Comparison of ENCODE assay signal across 22 cellular contexts in the genomic region with DNA sequence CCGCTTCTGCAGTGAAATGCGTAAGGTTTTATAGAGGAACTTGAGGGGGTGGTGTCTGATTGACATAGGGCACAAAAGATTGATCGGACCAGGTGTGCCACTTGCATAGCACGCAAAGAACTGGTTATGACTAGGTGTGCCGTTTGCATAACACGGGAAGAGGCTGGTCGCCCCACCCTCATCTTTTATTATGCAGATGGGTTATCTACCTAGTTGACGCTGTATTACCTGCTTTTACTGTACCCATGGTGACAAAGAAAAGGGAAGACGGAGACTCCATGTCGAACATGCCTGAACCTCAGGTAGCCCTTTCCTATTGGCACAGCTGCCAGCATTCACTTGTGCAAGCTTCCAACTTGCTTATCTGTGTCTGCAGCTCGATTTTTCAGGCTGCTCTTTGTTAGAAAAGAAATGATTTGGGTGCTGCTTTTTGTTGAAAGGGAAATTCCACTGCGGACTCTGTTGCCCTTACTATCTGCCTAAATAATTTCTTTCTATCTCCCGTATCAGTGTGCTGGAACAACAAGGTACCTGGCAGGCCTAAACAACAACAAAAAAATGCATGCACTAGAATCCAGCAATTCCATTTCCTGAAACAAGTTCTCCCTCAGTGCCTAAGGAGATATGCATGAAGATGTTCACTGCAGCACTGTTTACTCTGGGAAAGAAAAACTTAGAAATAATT.
A peak's percentile ranks its signal among the peaks of the same experiment; 100 is the strongest.
DNase-seq lines count a peak whose midpoint lies in the region; ATAC-seq and TF ChIP-seq lines count a peak whose summit lies in the region.
"Had no signal": no experiment of that assay in that cellular context is flagged by ENCODE, and none has a peak within 500 bp of the region (broad histone marks: within the 10 kb centered on the region; RNA-seq: fewer than 3 reads in every experiment).

No MANE protein-coding gene starts in this region.

- H3K36me3 ChIP-seq in endodermal cell (ENCODE audit: control insufficient read depth, insufficient read depth, low read length) (no peaks in the 10 kb centered on the region), mucosa of descending colon (ENCODE audit: low read depth) (no peaks in the 10 kb centered on the region), left lung (no peaks in the 10 kb centered on the region)

- no peaks in the 10 kb centered on the region for H3K9me3 Mint-ChIP-seq in endodermal cell

- H3K4me3 ChIP-seq in endodermal cell (ENCODE audit: low read length) (no peak overlapping the region), mucosa of descending colon (no peak overlapping the region), left lung (no peak overlapping the region)

- H3K36me3 Mint-ChIP-seq in endodermal cell (ENCODE audit: low read depth): no peaks in the 10 kb centered on the region
- H3K36me3 Mint-ChIP-seq: CD4-positive, CD25-positive, alpha-beta regulatory T cell had no signal

- H3K27ac ChIP-seq in endodermal cell (ENCODE audit: low read depth, low read length) (peak overlapping the region; percentile 88), left lung (no peak overlapping the region)
- H3K27ac ChIP-seq: 22Rv1 had no signal

- H3K27me3 Mint-ChIP-seq in endodermal cell (ENCODE audit: insufficient read depth): peaks cover 6% of the 10 kb centered on the region
- H3K27me3 Mint-ChIP-seq: CD4-positive, CD25-positive, alpha-beta regulatory T cell had no signal

- H3K9me3 ChIP-seq in endodermal cell (ENCODE audit: control insufficient read depth, low read length) (no peaks in the 10 kb centered on the region), mucosa of descending colon (no peaks in the 10 kb centered on the region), left lung (no peaks in the 10 kb centered on the region)
- H3K9me3 ChIP-seq: Caco-2 had no signal

- no peak overlapping the region for H3K27ac Mint-ChIP-seq in endodermal cell
- H3K27ac Mint-ChIP-seq: B cell; CD4-positive, CD25-positive, alpha-beta regulatory T cell had no signal

- H3K9ac ChIP-seq in endodermal cell (ENCODE audit: extremely low read depth, low read length, poor library complexity, severe bottlenecking): no peak overlapping the region

- intact Hi-C loops in mucosa of descending colon (cut with DNase I, micrococcal nuclease) (no loop called here), left lung (cut with DNase I) (no loop called here)

- no peaks in the 10 kb centered on the region for H3K27me3 ChIP-seq in endodermal cell (ENCODE audit: control insufficient read depth, insufficient read depth, low read length, poor library complexity, severe bottlenecking)
- no peaks in the 10 kb centered on the region for H3K27me3 ChIP-seq in left lung

- H3K4me1 ChIP-seq in endodermal cell (ENCODE audit: control insufficient read depth, insufficient read depth, low read length): no peaks in the 10 kb centered on the region
- peaks cover 3% of the 10 kb centered on the region for H3K4me1 ChIP-seq in mucosa of descending colon (ENCODE audit: low read depth)
- no peaks in the 10 kb centered on the region for H3K4me1 ChIP-seq in left lung
- H3K4me1 ChIP-seq: Caco-2 had no signal

- ATAC-seq in mucosa of descending colon: peak; percentile 100
- no peak for ATAC-seq in GM21447 (IDR thresholded peaks at IDR 0.05; ENCODE audit: unreplicated experiment)
- no peak for ATAC-seq in HG02798 (IDR thresholded peaks at IDR 0.05; ENCODE audit: poor library complexity, unreplicated experiment)
- no peak for ATAC-seq in left lung
- ATAC-seq: HCT116, HepG2 had no signal

- peak; percentile 5 for DNase-seq in NCI-H146 (lab: John Stamatoyannopoulos, UW)
- no peak for DNase-seq in NCI-H146 treated with DMSO at 0.1 percent for 48 hours (lab: John Stamatoyannopoulos, UW; ENCODE audit: unreplicated experiment)
- DNase-seq in endodermal cell: no peak
- DNase-seq in mucosa of descending colon: peak in 2 of 3 donors; percentile 48 to 62
- DNase-seq in occipital lobe (lab: John Stamatoyannopoulos, UW): no peak
- DNase-seq in left lung: no peak
- DNase-seq: Caco-2; CD4-positive, CD25-positive, alpha-beta regulatory T cell; DMS153; EL; KG1; NCI-H1417 treated with DMSO at 0.1 percent for 48 hours; NCI-H2081; NCI-H524 treated with DMSO at 0.1 percent for 48 hours; NK-92 treated with Interleukin-12 subunit alpha and Interleukin-12 subunit beta, amount 100 ng/mL, for 24 hours; SIG-M5 had no signal

- 85 to 91% methylated on average over 11 to 13 of the region's 13 CpGs for WGBS in endodermal cell (ENCODE audit: insufficient coverage in 1 of 2, insufficient read length in 1 of 2), 2 experiments

- H3K4me1 Mint-ChIP-seq in endodermal cell: no peaks in the 10 kb centered on the region
- H3K4me1 Mint-ChIP-seq: B cell; CD4-positive, CD25-positive, alpha-beta regulatory T cell had no signal

- H3K4me3 Mint-ChIP-seq in endodermal cell: no peak overlapping the region
- H3K4me3 Mint-ChIP-seq: B cell; CD4-positive, CD25-positive, alpha-beta regulatory T cell had no signal

- no peak for TF ChIP-seq CTCF in endodermal cell (conservative IDR thresholded peaks at IDR 0.05)
- no peak for TF ChIP-seq CTCF in mucosa of descending colon (IDR thresholded peaks at IDR 0.05)
- TF ChIP-seq CTCF in left lung (IDR thresholded peaks at IDR 0.05): no peak

Comparison
In these comparisons a context has a peak if more than half of its experiments do, and no peak if none do; other contexts are left out.
1. DNase-seq: peak in NCI-H146 (single experiment) and mucosa of descending colon (2 of 3); none in NCI-H146 treated with DMSO at 0.1 percent for 48 hours (single experiment), endodermal cell (single experiment), occipital lobe (single experiment) and left lung (0 of 2).